ENCODE assay signal across 8 cellular contexts in the genomic region with DNA sequence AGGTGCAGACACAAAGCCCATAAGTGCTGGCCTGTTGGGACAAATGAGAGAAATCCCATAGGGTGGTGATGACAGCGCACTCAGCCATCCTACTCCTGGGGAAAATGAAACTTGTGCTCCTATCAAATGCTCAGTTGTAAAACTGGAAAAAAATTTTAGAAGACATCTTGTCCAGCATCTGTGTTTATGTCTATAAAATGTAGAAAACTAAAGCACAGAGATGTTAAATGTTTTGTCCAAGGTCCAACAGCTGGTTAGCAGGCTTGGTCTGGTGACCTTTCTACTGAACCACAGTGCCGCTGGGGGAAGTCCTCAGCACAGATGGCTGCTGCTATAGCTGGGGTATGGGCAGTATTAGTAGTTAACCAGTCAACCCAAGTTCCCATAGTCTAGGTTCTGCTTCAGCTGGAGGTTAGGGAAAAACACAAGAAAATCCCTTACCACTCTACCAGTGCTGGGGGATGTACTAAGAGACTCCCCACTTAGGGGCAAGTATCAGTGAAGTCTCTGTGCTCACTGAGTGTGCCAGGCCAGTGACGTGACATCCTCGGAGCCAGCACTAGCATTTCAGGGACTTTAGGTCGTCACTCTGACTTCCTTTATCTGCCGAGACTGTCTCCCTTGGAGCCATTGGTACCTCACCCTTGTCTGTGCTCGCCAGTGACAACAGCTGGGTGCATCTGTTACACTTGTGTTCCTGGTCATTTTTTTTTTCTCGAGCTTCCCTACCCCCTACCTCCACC. TPM values are rescaled to one million over a fixed set of nuclear protein-coding genes. Genes with fewer than 3 reads are reported as not detected.
DNase-seq lines count a peak whose midpoint lies in the region; ATAC-seq and TF ChIP-seq lines count a peak whose summit lies in the region.

No MANE protein-coding gene starts in this region.

- no peaks in the 10 kb centered on the region for H3K9me3 Mint-ChIP-seq in T-helper 2 cell treated with Interferon-gamma antibody and Interleukin-4, amounts not matched to agents 5 μg/mL and 100 μg/mL, for 36 hours
- H3K9me3 Mint-ChIP-seq in T-cell (no peaks in the 10 kb centered on the region), progenitor cell of endocrine pancreas (ENCODE audit: low read depth) (no peaks in the 10 kb centered on the region)

- H3K27me3 Mint-ChIP-seq in T-helper 2 cell treated with Interferon-gamma antibody and Interleukin-4, amounts not matched to agents 5 μg/mL and 100 μg/mL, for 36 hours (ENCODE audit: low read depth): peaks cover 36% of the 10 kb centered on the region
- H3K27me3 Mint-ChIP-seq in T-cell (peaks cover 6 to 30% of the 10 kb centered on the region in 2 donors), progenitor cell of endocrine pancreas (peaks cover 38% of the 10 kb centered on the region)

- POLR2A ChIA-PET in T-cell (lab: Charles Lee): no interaction called here

- no peak for DNase-seq in T-helper 2 cell treated with Interferon-gamma antibody and Interleukin-4, amounts not matched to agents 5 μg/mL and 100 μg/mL, for 36 hours (ENCODE audit: low spot score)
- DNase-seq in T-helper 2 cell: no peak
- DNase-seq in T-cell: no peak
- DNase-seq in progenitor cell of endocrine pancreas (ENCODE audit: low spot score, unreplicated experiment): no peak
- no peak for DNase-seq in NCI-H1092 treated with DMSO at 0.1 percent for 48 hours (lab: John Stamatoyannopoulos, UW)
- no peak for DNase-seq in UCSD-AML1 (lab: John Stamatoyannopoulos, UW; ENCODE audit: unreplicated experiment)
- DNase-seq in DMS79 (lab: John Stamatoyannopoulos, UW): no peak

- ATAC-seq in HG02623 (IDR thresholded peaks at IDR 0.05; ENCODE audit: unreplicated experiment): peak; percentile 57
- ATAC-seq in T-cell (replicated peaks in 1 of 4): no peak

- TF ChIP-seq CTCF in progenitor cell of endocrine pancreas (IDR thresholded peaks at IDR 0.05; ENCODE audit: unreplicated experiment): no peak

- CTCF ChIA-PET in T-cell (lab: Charles Lee): no interaction called here

- H3K36me3 Mint-ChIP-seq in T-helper 2 cell treated with Interferon-gamma antibody and Interleukin-4, amounts not matched to agents 5 μg/mL and 100 μg/mL, for 36 hours (ENCODE audit: low read depth): no peaks in the 10 kb centered on the region
- H3K36me3 Mint-ChIP-seq in T-cell (no peaks in the 10 kb centered on the region), progenitor cell of endocrine pancreas (ENCODE audit: insufficient read depth) (no peaks in the 10 kb centered on the region)

- no peak overlapping the region for H3K27ac Mint-ChIP-seq in T-helper 2 cell treated with Interferon-gamma antibody and Interleukin-4, amounts not matched to agents 5 μg/mL and 100 μg/mL, for 36 hours
- H3K27ac Mint-ChIP-seq in T-cell: peak overlapping the region in 1 of 2 donors; percentile 20
- no peak overlapping the region for H3K27ac Mint-ChIP-seq in progenitor cell of endocrine pancreas

- H3K4me3 Mint-ChIP-seq in T-helper 2 cell treated with Interferon-gamma antibody and Interleukin-4, amounts not matched to agents 5 μg/mL and 100 μg/mL, for 36 hours: peak overlapping the region; percentile 73
- peak overlapping the region; percentile 75 to 94 (median 79) for H3K4me3 Mint-ChIP-seq in T-cell
- H3K4me3 Mint-ChIP-seq in progenitor cell of endocrine pancreas (ENCODE audit: low read depth): peak overlapping the region; percentile 75

- H3K4me1 Mint-ChIP-seq in T-helper 2 cell treated with Interferon-gamma antibody and Interleukin-4, amounts not matched to agents 5 μg/mL and 100 μg/mL, for 36 hours (ENCODE audit: low read depth): peaks cover 11% of the 10 kb centered on the region
- peaks cover 18 to 27% (median 19%) of the 10 kb centered on the region in 3 donors for H3K4me1 Mint-ChIP-seq in T-cell
- H3K4me1 Mint-ChIP-seq in progenitor cell of endocrine pancreas (ENCODE audit: low read depth): peaks cover 6% of the 10 kb centered on the region

RNA-seq across cellular contexts. Expression of a gene that starts 1.9 kb away (rescaled TPM):
- total RNA-seq in T-cell (1 to 10 TPM; 5.6 to 7.1 (median 5.9) TPM), progenitor cell of endocrine pancreas (22.2 and 24.5 TPM in 2 replicates)

RNA-seq across cellular contexts. Expression of a gene that starts 42.0 kb away (rescaled TPM):
- total RNA-seq in T-cell (1 to 10 TPM in 1 of 5 donors, under 1 TPM in 4; 0.22 to 1.7 (median 0.35) TPM), progenitor cell of endocrine pancreas (103 and 104 TPM in 2 replicates)

Comparison
In these comparisons a context has a peak if more than half of its experiments do, and no peak if none do; other contexts are left out.
1. RNA of a gene that starts 42.0 kb away (total RNA-seq): 103 to 104 TPM in progenitor cell of endocrine pancreas; 0.22 to 1.7 TPM in T-cell; every median in the first group is over 10 times any median in the second.
2. Peak in every context shown above with its lines, with median percentiles within 50 percentile points of each other: H3K4me3 Mint-ChIP-seq.